ENCODE assay signal across 7 cellular contexts in genomic region chr19:39411832-39412099, GRCh38. TPM values are rescaled to one million over a fixed set of nuclear protein-coding genes. Genes with fewer than 3 reads are reported as not detected.
A peak's percentile ranks its signal among the peaks of the same experiment; 100 is the strongest.
DNase-seq lines count a peak whose midpoint lies in the region; ATAC-seq and TF ChIP-seq lines count a peak whose summit lies in the region.

No MANE protein-coding gene starts in this region.

- H3K4me1 Mint-ChIP-seq in brain = peaks cover 63% of the 10 kb centered on the region

- H3K27ac ChIP-seq in iPS-18a (ENCODE audit: low read length) (no peak overlapping the region), skin epidermis (peak overlapping the region in 18 of 21 experiments; percentile 95 to 100 (median 100))

- DNase-seq in NCI-H2107 treated with DMSO at 0.1 percent for 48 hours (lab: John Stamatoyannopoulos, UW; ENCODE audit: unreplicated experiment) (peak; percentile 95), UCSD-AML1 (lab: John Stamatoyannopoulos, UW; ENCODE audit: unreplicated experiment) (peak; percentile 91)

- H3K4me1 ChIP-seq in iPS-18a (ENCODE audit: control insufficient read depth, low read depth, low read length) = peaks cover 21% of the 10 kb centered on the region

- peak overlapping the region; percentile 91 to 99 (median 94) for H3K4me3 Mint-ChIP-seq in brain

- no peaks in the 10 kb centered on the region for H3K27me3 ChIP-seq in iPS-18a (ENCODE audit: control insufficient read depth, insufficient read depth, low read length)

- peaks cover 0 to 7% (median 0%) of the 10 kb centered on the region in 5 experiments for H3K9me3 Mint-ChIP-seq in brain

- H3K36me3 ChIP-seq in iPS-18a (ENCODE audit: control insufficient read depth, low read depth, low read length) = peaks cover 5% of the 10 kb centered on the region

- no peaks in the 10 kb centered on the region for H3K9me3 ChIP-seq in iPS-18a (ENCODE audit: control insufficient read depth, low read depth, low read length)

- peak overlapping the region; percentile 74 for H3K4me3 ChIP-seq in iPS-18a (ENCODE audit: low read length)
- H3K4me3 ChIP-seq in skin epidermis = peak overlapping the region; percentile 0 to 87 (median 81)

- TF ChIP-seq CTCF in brain (conservative IDR thresholded peaks at IDR 0.05) = peak; percentile 95

- peak overlapping the region; percentile 90 to 99 (median 95) for H3K27ac Mint-ChIP-seq in brain

- H3K27me3 Mint-ChIP-seq in brain = peaks cover 58% of the 10 kb centered on the region

- ATAC-seq in GM18520 (IDR thresholded peaks at IDR 0.05; ENCODE audit: unreplicated experiment) = peak; percentile 18
- ATAC-seq in HG03066 (IDR thresholded peaks at IDR 0.05; ENCODE audit: low read depth, unreplicated experiment) = peak; percentile 19

- no peak overlapping the region for H3K9ac ChIP-seq in iPS-18a (ENCODE audit: low read length)

- peaks cover 14% of the 10 kb centered on the region for H3K36me3 Mint-ChIP-seq in brain

RNA-seq across cellular contexts. Expression of gene PLEKHG2, which starts 0.7 kb away (rescaled TPM):
- polyA plus RNA-seq in brain (ENCODE audit: insufficient read depth, low read depth, low replicate concordance) = 28.8 TPM

RNA-seq across cellular contexts. Expression of gene ZFP36, which starts 5.1 kb away (rescaled TPM):
- 20.6 TPM for polyA plus RNA-seq in brain (ENCODE audit: insufficient read depth, low read depth, low replicate concordance)

RNA-seq across cellular contexts. Expression of gene MED29, which starts 20.6 kb away (rescaled TPM):
- polyA plus RNA-seq in brain (ENCODE audit: insufficient read depth, low read depth, low replicate concordance) = 71.5 TPM

RNA-seq across cellular contexts. Expression of gene PAF1, which starts 20.9 kb away (rescaled TPM):
- 92.9 TPM for polyA plus RNA-seq in brain (ENCODE audit: insufficient read depth, low read depth, low replicate concordance)

RNA-seq across cellular contexts. Expression of gene RPS16, which starts 24.0 kb away (rescaled TPM):
- polyA plus RNA-seq in brain (ENCODE audit: insufficient read depth, low read depth, low replicate concordance) = 2,932 TPM
